In genomic region chr10:30825022-30825421, GRCh38 we compare ENCODE assay signal across 35 cellular contexts.
"Had no signal": no experiment of that assay in that cellular context is flagged by ENCODE, and none has a peak within 500 bp of the region (broad histone marks: within the 10 kb centered on the region; RNA-seq: fewer than 3 reads in every experiment).

No MANE protein-coding gene starts in this region.

- DNase-seq: activated B cell treated with CpG ODN at 0.5 μM for 24 hours; activated CD4-positive, alpha-beta memory T cell treated with anti-CD3 and anti-CD28 coated beads for 36 hours; activated CD4-positive, alpha-beta T cell treated with anti-CD3 and anti-CD28 coated beads for 4 hours; activated CD4-positive, alpha-beta T cell treated with anti-CD3 and anti-CD28 coated beads, Interleukin-2, amount 10 ng/mL, durations not matched to agents 24 days and 14 days; activated CD4-positive, alpha-beta T cell treated with anti-CD3 and anti-CD28 coated beads, Interleukin-2, amount 50 U/mL, for 1 hour; activated CD4-positive, alpha-beta T cell treated with anti-CD3 and anti-CD28 coated beads, Interleukin-2, amount 50 U/mL, for 4 hours; activated CD4-positive, CD25-positive, alpha-beta regulatory T cell treated with anti-CD3 and anti-CD28 coated beads, Interleukin-2, amount 50 U/mL, for 72 hours; activated CD8-positive, alpha-beta memory T cell treated with anti-CD3 and anti-CD28 coated beads, Interleukin-2, amount 50 U/mL, for 4 hours; activated CD8-positive, alpha-beta T cell treated with anti-CD3 and anti-CD28 coated beads for 36 hours; activated effector memory CD4-positive, alpha-beta T cell treated with anti-CD3 and anti-CD28 coated beads, Interleukin-2, amount 50 U/mL, for 16 hours; activated gamma-delta T cell treated with Interleukin-2 at 50 U/mL for 16 hours; activated naive CD4-positive, alpha-beta T cell; activated naive CD4-positive, alpha-beta T cell treated with anti-CD3 and anti-CD28 coated beads for 36 hours; activated naive CD4-positive, alpha-beta T cell treated with anti-CD3 and anti-CD28 coated beads, Interleukin-2, amount 50 U/mL, for 16 hours; activated naive CD8-positive, alpha-beta T cell treated with anti-CD3 and anti-CD28 coated beads for 36 hours; activated T-cell treated with anti-CD3 and anti-CD28 coated beads for 4 hours; activated T-cell treated with anti-CD3 and anti-CD28 coated beads, Interleukin-2, amount 50 U/mL, for 1 hour; activated T-cell treated with anti-CD3 and anti-CD28 coated beads, Interleukin-2, amount 50 U/mL, for 4 hours; activated T-cell treated with anti-CD3 and anti-CD28 coated beads, Interleukin-2, amount 50 U/mL, for 72 hours; adrenal gland; amniotic stem cell; aorta; body of pancreas; brain microvascular endothelial cell; caudate nucleus; cerebellar nuclear complex; T-helper 1 cell; T-helper 2 cell; T-helper 9 cell had no signal

- FAIRE-seq: astrocyte, TTC549 had no signal

- H3K27ac ChIP-seq: adrenal gland, body of pancreas, brain microvascular endothelial cell, breast epithelium, VCaP had no signal

- H3K27me3 ChIP-seq: adrenal gland, brain microvascular endothelial cell had no signal

- H3K36me3 ChIP-seq: adrenal gland, brain microvascular endothelial cell, breast epithelium had no signal

- H3K4me1 ChIP-seq: adrenal gland, breast epithelium had no signal

- H3K4me3 ChIP-seq: adrenal gland, body of pancreas, breast epithelium had no signal

- H3K9me3 ChIP-seq: adrenal gland, body of pancreas, breast epithelium had no signal

- ATAC-seq: activated CD8-positive, alpha-beta T cell treated with anti-CD3 and anti-CD28 coated beads for 36 hours; activated naive CD4-positive, alpha-beta T cell treated with anti-CD3 and anti-CD28 coated beads, Interleukin-2, amount 50 U/mL, for 72 hours; activated T-cell treated with anti-CD3 and anti-CD28 coated beads, Interleukin-2, amount 50 U/mL, for 4 hours; activated T-cell treated with anti-CD3 and anti-CD28 coated beads, Interleukin-2, amount 50 U/mL, for 72 hours; activated T-helper 17 cell treated with anti-CD3 and anti-CD28 coated beads, Interleukin-2, amount 50 U/mL, for 72 hours; body of pancreas had no signal
